8 cellular contexts compared by ENCODE assay signal in genomic region chr12:54217309-54217661, GRCh38. TPM values are rescaled to one million over a fixed set of nuclear protein-coding genes. Genes with fewer than 3 reads are reported as not detected.
DNase-seq lines count a peak whose midpoint lies in the region; ATAC-seq lines count a peak whose summit lies in the region.

No MANE protein-coding gene starts in this region.

- H3K36me3 Mint-ChIP-seq in activated T-cell treated with anti-CD3 and anti-CD28 coated beads, Interleukin-2, amount 50 U/mL, for 4 hours (ENCODE audit: insufficient read depth) = no peaks in the 10 kb centered on the region
- no peaks in the 10 kb centered on the region for H3K36me3 Mint-ChIP-seq in activated naive CD8-positive, alpha-beta T cell
- H3K36me3 Mint-ChIP-seq in immature natural killer cell = no peaks in the 10 kb centered on the region

- H3K4me3 ChIP-seq in thymus (ENCODE audit: low read length) = peak overlapping the region; percentile 22

- no peak overlapping the region for H3K27ac Mint-ChIP-seq in activated naive CD8-positive, alpha-beta T cell
- H3K27ac Mint-ChIP-seq in immature natural killer cell = peak overlapping the region in 3 of 6 donors; percentile 74 to 87 (median 75)

- no peak for ATAC-seq in activated T-cell treated with anti-CD3 and anti-CD28 coated beads, Interleukin-2, amount 50 U/mL, for 4 hours
- no peak for ATAC-seq in HG02938 (IDR thresholded peaks at IDR 0.05; ENCODE audit: unreplicated experiment)

- H3K4me1 Mint-ChIP-seq in activated T-cell treated with anti-CD3 and anti-CD28 coated beads, Interleukin-2, amount 50 U/mL, for 4 hours (ENCODE audit: low read depth) = peaks cover 32% of the 10 kb centered on the region
- peaks cover 28% of the 10 kb centered on the region for H3K4me1 Mint-ChIP-seq in activated naive CD8-positive, alpha-beta T cell (ENCODE audit: low read depth)
- peaks cover 38% of the 10 kb centered on the region in 2 donors for H3K4me1 Mint-ChIP-seq in immature natural killer cell

- H3K27ac ChIP-seq in thymus (ENCODE audit: low read depth) = no peak overlapping the region

- no peaks in the 10 kb centered on the region for H3K36me3 ChIP-seq in thymus (ENCODE audit: control insufficient read depth, insufficient read depth)

- H3K27me3 Mint-ChIP-seq in activated T-cell treated with anti-CD3 and anti-CD28 coated beads, Interleukin-2, amount 50 U/mL, for 4 hours (ENCODE audit: low read depth) = peaks cover 2% of the 10 kb centered on the region
- H3K27me3 Mint-ChIP-seq in activated naive CD8-positive, alpha-beta T cell = no peaks in the 10 kb centered on the region
- H3K27me3 Mint-ChIP-seq in immature natural killer cell (ENCODE audit: low read depth in 3 of 3) = peaks cover 9 to 19% (median 14%) of the 10 kb centered on the region in 3 donors

- no peaks in the 10 kb centered on the region for H3K9me3 Mint-ChIP-seq in activated T-cell treated with anti-CD3 and anti-CD28 coated beads, Interleukin-2, amount 50 U/mL, for 4 hours
- H3K9me3 Mint-ChIP-seq in activated naive CD8-positive, alpha-beta T cell (ENCODE audit: low read depth) = no peaks in the 10 kb centered on the region
- no peaks in the 10 kb centered on the region for H3K9me3 Mint-ChIP-seq in immature natural killer cell

- 2% methylated on average over 11 of the region's 11 CpGs for WGBS in thymus

- H3K4me3 Mint-ChIP-seq in activated T-cell treated with anti-CD3 and anti-CD28 coated beads, Interleukin-2, amount 50 U/mL, for 4 hours = peak overlapping the region; percentile 70
- H3K4me3 Mint-ChIP-seq in activated naive CD8-positive, alpha-beta T cell = peak overlapping the region; percentile 83
- peak overlapping the region; percentile 77 to 88 (median 83) for H3K4me3 Mint-ChIP-seq in immature natural killer cell

- H3K4me1 ChIP-seq in thymus (ENCODE audit: control insufficient read depth, insufficient read depth, low read length) = peaks cover 18% of the 10 kb centered on the region

- H3K9me3 ChIP-seq in thymus (ENCODE audit: control insufficient read depth) = no peaks in the 10 kb centered on the region

- no peak for DNase-seq in activated T-cell treated with anti-CD3 and anti-CD28 coated beads, Interleukin-2, amount 50 U/mL, for 4 hours
- no peak for DNase-seq in activated T-cell treated with anti-CD3 and anti-CD28 coated beads, Interleukin-2, amount 50 U/mL, for 1 hour
- DNase-seq in immature natural killer cell (no peak), NCI-H146 (lab: John Stamatoyannopoulos, UW) (no peak), SHP77 treated with DMSO at 0.1 percent for 48 hours (lab: John Stamatoyannopoulos, UW) (no peak)

- H3K27me3 ChIP-seq in thymus (ENCODE audit: control insufficient read depth, insufficient read depth) = peaks cover 26% of the 10 kb centered on the region

RNA-seq across cellular contexts. Expression of gene SMUG1, which starts 28.5 kb away (rescaled TPM):
- 10 to 100 TPM; 14.1 to 19.8 (median 19.2) TPM for total RNA-seq in activated T-cell treated with anti-CD3 and anti-CD28 coated beads, Interleukin-2, amount 50 U/mL, for 4 hours
- polyA plus RNA-seq in immature natural killer cell = 10 to 100 TPM; 30.7 to 41.6 (median 34.4) TPM
- 28.4 TPM for polyA plus RNA-seq in thymus
